Comparison of ENCODE assay signal across 13 cellular contexts in genomic region chr6:11625302-11625701, GRCh38.
A peak's percentile ranks its signal among the peaks of the same experiment; 100 is the strongest.
DNase-seq lines count a peak whose midpoint lies in the region; TF ChIP-seq lines count a peak whose summit lies in the region.
"Had no signal": no experiment of that assay in that cellular context is flagged by ENCODE, and none has a peak within 500 bp of the region (broad histone marks: within the 10 kb centered on the region; RNA-seq: fewer than 3 reads in every experiment).

No MANE protein-coding gene starts in this region.

- DNase-seq in dermis blood vessel endothelial cell = peak; percentile 32
- peak; percentile 37 for DNase-seq in kidney tubule cell (ENCODE audit: low spot score)
- DNase-seq in activated gamma-delta T cell (lab: John Stamatoyannopoulos, UW) = no peak
- DNase-seq in NCI-H1092 (lab: John Stamatoyannopoulos, UW) = no peak
- DNase-seq in NCI-H510A (lab: John Stamatoyannopoulos, UW) = no peak
- DNase-seq in NCI-H128 (lab: John Stamatoyannopoulos, UW; ENCODE audit: unreplicated experiment) = no peak
- DNase-seq: CD8-positive, alpha-beta T cell; COR-L47; DND-41; GDM1; HCEC 1CT; HFFc6 had no signal

- peak; percentile 67; the same call in 1 of the 2 replicates for TF ChIP-seq EP300 in Ishikawa (IDR thresholded peaks at IDR 0.05; ENCODE audit: borderline replicate concordance)

- TF ChIP-seq RAD21 in Ishikawa (IDR thresholded peaks at IDR 0.05; ENCODE audit: low read depth) = no peak

TF ChIP-seq in Ishikawa, 13 proteins besides CTCF, POLR2A, EP300 and RAD21:
- no peak for TF ChIP-seq CREB1 (IDR thresholded peaks at IDR 0.05; ENCODE audit: low read depth)
- TF ChIP-seq TEAD4 (IDR thresholded peaks at IDR 0.05) = peak; percentile 3; the same call in 1 of the 2 replicates
- peak; percentile 79 for TF ChIP-seq NFIC (IDR thresholded peaks at IDR 0.05)
- TF ChIP-seq USF1 (IDR thresholded peaks at IDR 0.05) = no peak
- TF ChIP-seq REST (IDR thresholded peaks at IDR 0.05; ENCODE audit: low read depth) = no peak
- no peak for TF ChIP-seq EGR1 (IDR thresholded peaks at IDR 0.05)
- no peak for TF ChIP-seq CEBPB (IDR thresholded peaks at IDR 0.05)
- TF ChIP-seq FOXM1 (IDR thresholded peaks at IDR 0.05; ENCODE audit: borderline replicate concordance, low read depth) = peak; percentile 51; the same call in 1 of the 2 replicates
- TF ChIP-seq TAF1 (IDR thresholded peaks at IDR 0.05; ENCODE audit: low read depth) = no peak
- no peak for TF ChIP-seq ZBTB7A (IDR thresholded peaks at IDR 0.05; ENCODE audit: low read depth)
- TF ChIP-seq TCF12 (IDR thresholded peaks at IDR 0.05; ENCODE audit: low read depth) = peak; percentile 61; the same call in 1 of the 2 replicates

Comparison
In these comparisons a context has a peak if more than half of its experiments do, and no peak if none do; other contexts are left out.
1. DNase-seq: peak in dermis blood vessel endothelial cell (single experiment) and kidney tubule cell (single experiment); none in activated gamma-delta T cell (single experiment), NCI-H1092 (single experiment), NCI-H510A (single experiment) and NCI-H128 (single experiment).